Comparison of ENCODE assay signal across 8 cellular contexts in the genomic region with DNA sequence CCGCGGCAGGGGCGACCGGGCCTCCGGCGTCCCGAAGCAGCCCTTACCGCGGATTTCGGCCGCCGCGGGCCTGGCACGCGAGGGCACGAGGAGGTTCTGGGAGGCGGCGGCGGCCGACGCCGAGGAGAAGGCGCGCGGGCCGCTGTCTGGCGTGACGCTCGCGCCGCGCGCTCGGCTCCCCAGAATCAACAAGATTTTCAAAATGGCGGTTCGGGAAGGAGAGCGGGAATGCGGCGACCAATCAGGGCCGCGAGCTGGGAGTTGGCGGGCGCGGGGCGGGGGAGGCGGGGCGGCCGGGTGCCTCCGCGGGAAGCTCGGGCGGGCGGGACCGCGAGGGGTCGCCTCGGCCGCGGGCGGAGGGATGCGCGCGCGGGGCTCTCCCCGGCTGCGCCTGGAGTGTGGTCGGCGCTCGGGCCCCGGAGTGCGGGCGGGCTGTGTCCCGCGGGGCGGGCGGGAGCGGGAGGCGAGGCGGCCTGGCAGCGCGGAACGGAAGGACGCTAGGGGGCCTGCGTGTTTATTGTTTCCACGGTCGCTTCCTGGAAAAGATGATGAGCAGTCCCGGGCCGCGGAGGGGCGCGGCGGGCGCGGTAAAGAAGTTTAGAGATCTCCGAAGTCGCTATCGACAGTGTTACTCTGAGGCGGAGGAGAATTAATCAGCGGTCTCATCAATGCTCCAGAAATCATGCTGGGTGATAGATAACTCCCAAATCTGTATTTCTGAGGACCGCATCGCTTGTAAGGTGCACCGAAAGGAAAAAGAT. TPM values are rescaled to one million over a fixed set of nuclear protein-coding genes. Genes with fewer than 3 reads are reported as not detected.
A peak's percentile ranks its signal among the peaks of the same experiment; 100 is the strongest.
DNase-seq lines count a peak whose midpoint lies in the region; TF ChIP-seq lines count a peak whose summit lies in the region.

A gene with protein sequence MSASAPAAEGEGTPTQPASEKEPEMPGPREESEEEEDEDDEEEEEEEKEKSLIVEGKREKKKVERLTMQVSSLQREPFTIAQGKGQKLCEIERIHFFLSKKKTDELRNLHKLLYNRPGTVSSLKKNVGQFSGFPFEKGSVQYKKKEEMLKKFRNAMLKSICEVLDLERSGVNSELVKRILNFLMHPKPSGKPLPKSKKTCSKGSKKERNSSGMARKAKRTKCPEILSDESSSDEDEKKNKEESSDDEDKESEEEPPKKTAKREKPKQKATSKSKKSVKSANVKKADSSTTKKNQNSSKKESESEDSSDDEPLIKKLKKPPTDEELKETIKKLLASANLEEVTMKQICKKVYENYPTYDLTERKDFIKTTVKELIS (minus strand): TSS at position 193 of the 761 bp plus-strand sequence. CDS start 543 bp downstream, outside the sequence.

- no peaks in the 10 kb centered on the region for H3K27me3 ChIP-seq in SK-N-SH (ENCODE audit: insufficient read depth)

- H3K79me2 ChIP-seq in SK-N-SH (ENCODE audit: insufficient read depth), result peaks cover 46% of the 10 kb centered on the region

- DNase-seq in GM04504 (ENCODE audit: low read depth) (peak; percentile 58), HEK293T (ENCODE audit: extremely low spot score) (peak; percentile 85), NAMALWA (ENCODE audit: low spot score) (peak; percentile 82), SK-N-SH (peak; percentile 97), globus pallidus (ENCODE audit: low spot score) (peak; percentile 86), occipital lobe (lab: John Stamatoyannopoulos, UW) (peak; percentile 95), superior temporal gyrus (ENCODE audit: extremely low spot score) (peak; percentile 89)
- peak; percentile 90 for DNase-seq in activated naive CD4-positive, alpha-beta T cell treated with anti-CD3 and anti-CD28 coated beads, Interleukin-2, amount 10 ng/mL, durations not matched to agents 7 days and 5 days

- H3K27ac ChIP-seq in SK-N-SH (ENCODE audit: low read depth in 2 of 2, low read length in 1 of 2), result peak within 1 kb of the TSS; percentile 88 to 96

- H3K4me1 ChIP-seq in SK-N-SH (ENCODE audit: control insufficient read depth in 1 of 2, insufficient read depth in 2 of 2, low read depth in 1 of 2, low read length in 1 of 2), result peaks cover 17 to 21% of the 10 kb centered on the region in 2 experiments; a peak in 3 of 4 replicates

- peaks cover 40% of the 10 kb centered on the region for H3K36me3 Mint-ChIP-seq in activated naive CD4-positive, alpha-beta T cell treated with anti-CD3 and anti-CD28 coated beads, Interleukin-2, amount 10 ng/mL, durations not matched to agents 7 days and 5 days

- peak; percentile 44 for TF ChIP-seq RAD21 in SK-N-SH (IDR thresholded peaks at IDR 0.05; ENCODE audit: low read length)

- H3K4me1 Mint-ChIP-seq in activated naive CD4-positive, alpha-beta T cell treated with anti-CD3 and anti-CD28 coated beads, Interleukin-2, amount 10 ng/mL, durations not matched to agents 7 days and 5 days, result peaks cover 46% of the 10 kb centered on the region

- POLR2A ChIA-PET in HEK293T (lab: Yijun Ruan, JAX), result interaction anchor here (0.6 to 1.3 kb wide), 6 partner anchors 10 to 106 kb away, joined by 3 to 7 read pairs (median 3); no protein-coding TSS in a partner anchor
- POLR2A ChIA-PET in SK-N-SH (lab: Yijun Ruan, JAX), result no interaction called here

- no peak for TF ChIP-seq EP300 in SK-N-SH (IDR thresholded peaks at IDR 0.05; ENCODE audit: borderline replicate concordance in 1 of 2, low read depth in 1 of 2, low read length in 1 of 2)

- H2AFZ ChIP-seq in SK-N-SH (ENCODE audit: low read depth), result peak within 1 kb of the TSS; percentile 89

- H3K9ac ChIP-seq in SK-N-SH, result peak within 1 kb of the TSS; percentile 92

- no peaks in the 10 kb centered on the region for H3K9me3 ChIP-seq in SK-N-SH

- H4K20me1 ChIP-seq in SK-N-SH (ENCODE audit: insufficient read depth), result peaks cover 36% of the 10 kb centered on the region

- peak; percentile 52 for TF ChIP-seq CTCF in SK-N-SH (IDR thresholded peaks at IDR 0.05)

- H3K4me3 ChIP-seq in SK-N-SH (ENCODE audit: low read depth in 2 of 2, low read length in 1 of 2), result peak within 1 kb of the TSS; percentile 88 to 93

- no peaks in the 10 kb centered on the region for H3K9me3 Mint-ChIP-seq in activated naive CD4-positive, alpha-beta T cell treated with anti-CD3 and anti-CD28 coated beads, Interleukin-2, amount 10 ng/mL, durations not matched to agents 7 days and 5 days

- peak within 1 kb of the TSS; percentile 98 for H3K27ac Mint-ChIP-seq in activated naive CD4-positive, alpha-beta T cell treated with anti-CD3 and anti-CD28 coated beads, Interleukin-2, amount 10 ng/mL, durations not matched to agents 7 days and 5 days

- no peaks in the 10 kb centered on the region for H3K9me2 ChIP-seq in SK-N-SH

- CTCF ChIA-PET in HEK293T (lab: Yijun Ruan, JAX), result no interaction called here
- CTCF ChIA-PET in SK-N-SH (lab: Yijun Ruan, JAX), result interaction anchor here (0.6 to 1.4 kb wide), 3 partner anchors 38 to 267 kb away, joined by 3 to 4 read pairs (median 4); a partner anchor contains a TSS
- CTCF ChIA-PET in activated naive CD4-positive, alpha-beta T cell treated with anti-CD3 and anti-CD28 coated beads, Interleukin-2, amount 10 ng/mL, durations not matched to agents 7 days and 5 days (lab: Charles Lee), result interaction anchor here (1.1 kb wide), 1 partner anchor 63 kb away, joined by 3 read pairs; no protein-coding TSS in a partner anchor

- no peaks in the 10 kb centered on the region for H3K27me3 Mint-ChIP-seq in activated naive CD4-positive, alpha-beta T cell treated with anti-CD3 and anti-CD28 coated beads, Interleukin-2, amount 10 ng/mL, durations not matched to agents 7 days and 5 days

- H3F3A ChIP-seq in SK-N-SH (replicated peaks; ENCODE audit: insufficient read depth), result peaks cover 8% of the 10 kb centered on the region

- peak within 1 kb of the TSS; percentile 91 for H3K4me2 ChIP-seq in SK-N-SH

- H3K4me3 Mint-ChIP-seq in activated naive CD4-positive, alpha-beta T cell treated with anti-CD3 and anti-CD28 coated beads, Interleukin-2, amount 10 ng/mL, durations not matched to agents 7 days and 5 days, result peak within 1 kb of the TSS; percentile 94

- WGBS in SK-N-SH (ENCODE audit: low lambda C conversion rate), result 1% methylated on average over 45 of the region's 102 CpGs

- H3K36me3 ChIP-seq in SK-N-SH (replicated peaks in 1 of 2; ENCODE audit: control insufficient read depth in 1 of 2, insufficient read depth in 2 of 2, low read length in 1 of 2), result no peaks in the 10 kb centered on the region

TF ChIP-seq in HEK293T, 16 proteins besides CTCF, POLR2A, EP300 and RAD21:
- peak; percentile 57; the same call in 1 of the 2 replicates for TF ChIP-seq L3MBTL2 (conservative IDR thresholded peaks at IDR 0.05)
- no peak for TF ChIP-seq ARNT (IDR thresholded peaks at IDR 0.05)
- peak; percentile 36; the same call in 1 of the 2 replicates for TF ChIP-seq NFRKB (IDR thresholded peaks at IDR 0.05)
- TF ChIP-seq ZNF384 (IDR thresholded peaks at IDR 0.05), result no peak
- TF ChIP-seq SUZ12 (IDR thresholded peaks at IDR 0.05), result no peak

TF ChIP-seq in SK-N-SH, 30 proteins besides CTCF, POLR2A, EP300 and RAD21:
- TF ChIP-seq ELF1 (IDR thresholded peaks at IDR 0.05) (peak; percentile 69), GATA2 (CRISPR knock-in tag; IDR thresholded peaks at IDR 0.05) (no peak), GABPA (IDR thresholded peaks at IDR 0.05; ENCODE audit: low read depth) (0 out of 2 replicates have a peak, but pooled peaks have one; percentile 33), SMC3 (IDR thresholded peaks at IDR 0.05; ENCODE audit: low read depth, low read length) (peak; percentile 36), SIN3A (IDR thresholded peaks at IDR 0.05; ENCODE audit: borderline replicate concordance, low read depth, low read length) (peak; percentile 55; the same call in 1 of the 2 replicates), YY1 (IDR thresholded peaks at IDR 0.05; ENCODE audit: low read depth) (peak; percentile 88), RXRA (IDR thresholded peaks at IDR 0.05; ENCODE audit: borderline replicate concordance, low read depth) (no peak; the same call in 1 of the 2 replicates), JUND (IDR thresholded peaks at IDR 0.05) (no peak), NRF1 (IDR thresholded peaks at IDR 0.05; ENCODE audit: low read depth, low read length) (peak; percentile 46; the same call in 1 of the 2 replicates), TAF1 (IDR thresholded peaks at IDR 0.05; ENCODE audit: borderline replicate concordance, low read depth, low read length) (peak; percentile 61; the same call in 1 of the 2 replicates), CHD2 (IDR thresholded peaks at IDR 0.05; ENCODE audit: low read length, partially characterized antibody) (no peak), TEAD4 (IDR thresholded peaks at IDR 0.05; ENCODE audit: borderline replicate concordance, insufficient read depth) (no peak)
- TF ChIP-seq, protein P1, sequence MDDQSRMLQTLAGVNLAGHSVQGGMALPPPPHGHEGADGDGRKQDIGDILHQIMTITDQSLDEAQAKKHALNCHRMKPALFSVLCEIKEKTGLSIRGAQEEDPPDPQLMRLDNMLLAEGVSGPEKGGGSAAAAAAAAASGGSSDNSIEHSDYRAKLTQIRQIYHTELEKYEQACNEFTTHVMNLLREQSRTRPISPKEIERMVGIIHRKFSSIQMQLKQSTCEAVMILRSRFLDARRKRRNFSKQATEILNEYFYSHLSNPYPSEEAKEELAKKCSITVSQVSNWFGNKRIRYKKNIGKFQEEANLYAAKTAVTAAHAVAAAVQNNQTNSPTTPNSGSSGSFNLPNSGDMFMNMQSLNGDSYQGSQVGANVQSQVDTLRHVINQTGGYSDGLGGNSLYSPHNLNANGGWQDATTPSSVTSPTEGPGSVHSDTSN (IDR thresholded peaks at IDR 0.05), result 0 out of 2 replicates have a peak, but pooled peaks have one; percentile 26
- TF ChIP-seq, protein P2, sequence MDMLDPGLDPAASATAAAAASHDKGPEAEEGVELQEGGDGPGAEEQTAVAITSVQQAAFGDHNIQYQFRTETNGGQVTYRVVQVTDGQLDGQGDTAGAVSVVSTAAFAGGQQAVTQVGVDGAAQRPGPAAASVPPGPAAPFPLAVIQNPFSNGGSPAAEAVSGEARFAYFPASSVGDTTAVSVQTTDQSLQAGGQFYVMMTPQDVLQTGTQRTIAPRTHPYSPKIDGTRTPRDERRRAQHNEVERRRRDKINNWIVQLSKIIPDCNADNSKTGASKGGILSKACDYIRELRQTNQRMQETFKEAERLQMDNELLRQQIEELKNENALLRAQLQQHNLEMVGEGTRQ (IDR thresholded peaks at IDR 0.05; ENCODE audit: borderline replicate concordance, low read depth, low read length), result no peak
- TF ChIP-seq, protein P3, sequence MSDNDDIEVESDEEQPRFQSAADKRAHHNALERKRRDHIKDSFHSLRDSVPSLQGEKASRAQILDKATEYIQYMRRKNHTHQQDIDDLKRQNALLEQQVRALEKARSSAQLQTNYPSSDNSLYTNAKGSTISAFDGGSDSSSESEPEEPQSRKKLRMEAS (IDR thresholded peaks at IDR 0.05; ENCODE audit: low read depth), result peak; percentile 76

RNA-seq across cellular contexts. Expression of the gene that starts here (rescaled TPM):
- polyA plus RNA-seq in SK-N-SH (2012; rRNA removed), result 34.2 and 35.7 TPM in 2 replicates
- 49.1 and 63.6 TPM in 2 replicates for polyA plus RNA-seq in SK-N-SH (2012; cell fraction: cytosol; rRNA removed)
- 14.3 and 22.4 TPM in 2 replicates for polyA plus RNA-seq in SK-N-SH (2012; cell fraction: nucleus; rRNA removed)
- 127 TPM for total RNA-seq in occipital lobe

Comparison
In these comparisons a context has a peak if more than half of its experiments do, and no peak if none do; other contexts are left out.
1. Peak in every context shown above with its lines: DNase-seq, H3K4me3 ChIP-seq and H3K27ac ChIP-seq.